Comparison of ENCODE assay signal across 8 cellular contexts in genomic region chr15:84734794-84735479, GRCh38. TPM values are rescaled to one million over a fixed set of nuclear protein-coding genes. Genes with fewer than 3 reads are reported as not detected.
DNase-seq lines count a peak whose midpoint lies in the region; ATAC-seq and TF ChIP-seq lines count a peak whose summit lies in the region.

No MANE protein-coding gene starts in this region.

- POLR2A ChIA-PET in activated CD4-positive, alpha-beta memory T cell treated with anti-CD3 and anti-CD28 coated beads for 36 hours (lab: Charles Lee) = interaction anchor here (0.6 to 4.5 kb wide), 14 partner anchors 10 to 130 kb away, joined by 3 to 58 read pairs (median 6); partner anchors contain the start of genes SEC11A, WDR73 and ZNF592

- H3K9me3 Mint-ChIP-seq in activated CD4-positive, alpha-beta memory T cell treated with anti-CD3 and anti-CD28 coated beads for 36 hours = no peaks in the 10 kb centered on the region

- no peaks in the 10 kb centered on the region for H3K27me3 ChIP-seq in neutrophil
- no peaks in the 10 kb centered on the region for H3K27me3 ChIP-seq in ovary

- no peaks in the 10 kb centered on the region for H3K36me3 ChIP-seq in neutrophil
- H3K36me3 ChIP-seq in ovary = no peaks in the 10 kb centered on the region

- intact Hi-C loops in activated CD4-positive, alpha-beta memory T cell treated with anti-CD3 and anti-CD28 coated beads for 36 hours (cut with micrococcal nuclease) = loop anchor here (1.0 to 5.0 kb wide), 3 partner anchors 19 to 847 kb away; partner anchors contain the start of gene SEC11A
- intact Hi-C loops in ovary (cut with DNase I) = no loop called here

- H3K4me3 Mint-ChIP-seq in activated CD4-positive, alpha-beta memory T cell treated with anti-CD3 and anti-CD28 coated beads for 36 hours = peak overlapping the region; percentile 67

- DNase-seq in NCI-H1436 (lab: John Stamatoyannopoulos, UW) (peak; percentile 66), NCI-H1436 treated with DMSO at 0.1 percent for 48 hours (lab: John Stamatoyannopoulos, UW) (no peak), NCI-H510A treated with DMSO at 0.1 percent for 48 hours (lab: John Stamatoyannopoulos, UW) (peak; percentile 44), epithelial cell of proximal tubule (ENCODE audit: low read depth) (peak; percentile 74), ovary (no peak)
- peak; percentile 86 for DNase-seq in activated CD4-positive, alpha-beta memory T cell treated with anti-CD3 and anti-CD28 coated beads for 36 hours

- no peak for TF ChIP-seq EP300 in ovary (IDR thresholded peaks at IDR 0.05)

- CTCF ChIA-PET in activated CD4-positive, alpha-beta memory T cell treated with anti-CD3 and anti-CD28 coated beads for 36 hours (lab: Charles Lee) = interaction anchor here (0.8 to 3.9 kb wide), 17 partner anchors 8 to 164 kb away, joined by 3 to 28 read pairs (median 5); partner anchors contain the start of genes SEC11A, WDR73 and ZSCAN2

- WGBS in ovary, 3 donors = 54 to 63% (median 57%) methylated on average over 7 of the region's 7 CpGs

- peak overlapping the region; percentile 37 for H3K4me3 ChIP-seq in epithelial cell of proximal tubule (ENCODE audit: low read depth, low read length)
- H3K4me3 ChIP-seq in neutrophil (ENCODE audit: low read depth in 1 of 2, low read length in 1 of 2) = peak overlapping the region; percentile 41 to 51
- H3K4me3 ChIP-seq in ovary = no peak overlapping the region

- H3K27ac ChIP-seq in neutrophil (peak overlapping the region; percentile 99), ovary (no peak overlapping the region)

- peaks cover 59 to 66% of the 10 kb centered on the region in 2 experiments for H3K4me1 ChIP-seq in neutrophil (ENCODE audit: control insufficient read depth in 1 of 2, insufficient read depth in 1 of 2, low read depth in 1 of 2, low read length in 1 of 2)
- H3K4me1 ChIP-seq in ovary (ENCODE audit: insufficient read depth) = no peaks in the 10 kb centered on the region

- H3K36me3 Mint-ChIP-seq in activated CD4-positive, alpha-beta memory T cell treated with anti-CD3 and anti-CD28 coated beads for 36 hours = no peaks in the 10 kb centered on the region

- peak overlapping the region; percentile 96 for H3K27ac Mint-ChIP-seq in activated CD4-positive, alpha-beta memory T cell treated with anti-CD3 and anti-CD28 coated beads for 36 hours

- TF ChIP-seq CTCF in epithelial cell of proximal tubule (conservative IDR thresholded peaks at IDR 0.05; ENCODE audit: low read depth, low read length) (no peak), neutrophil (IDR thresholded peaks at IDR 0.05) (no peak), ovary (IDR thresholded peaks at IDR 0.05) (no peak)

- H3K9me3 ChIP-seq in neutrophil (no peaks in the 10 kb centered on the region), ovary (no peaks in the 10 kb centered on the region)

- peaks cover 61% of the 10 kb centered on the region for H3K4me1 Mint-ChIP-seq in activated CD4-positive, alpha-beta memory T cell treated with anti-CD3 and anti-CD28 coated beads for 36 hours (ENCODE audit: low read depth)

- no peak for TF ChIP-seq POLR2A in ovary (IDR thresholded peaks at IDR 0.05)

- no peaks in the 10 kb centered on the region for H3K27me3 Mint-ChIP-seq in activated CD4-positive, alpha-beta memory T cell treated with anti-CD3 and anti-CD28 coated beads for 36 hours

- ATAC-seq in HG02973 (IDR thresholded peaks at IDR 0.05; ENCODE audit: unreplicated experiment) = peak; percentile 56

RNA-seq across cellular contexts. Expression of gene ZNF592, which starts 13.5 kb away (rescaled TPM):
- 10 to 100 TPM; 23.8 to 24.3 TPM for total RNA-seq in activated CD4-positive, alpha-beta memory T cell treated with anti-CD3 and anti-CD28 coated beads for 36 hours
- total RNA-seq in epithelial cell of proximal tubule (8.2 and 8.6 TPM in 2 replicates), ovary (10 to 100 TPM; 10.9 to 37.3 (median 28.5) TPM)
- polyA plus RNA-seq in ovary = 10 to 100 TPM; 12.1 to 14.1 TPM

RNA-seq across cellular contexts. Expression of gene SEC11A, which starts 19.0 kb away (rescaled TPM):
- total RNA-seq in activated CD4-positive, alpha-beta memory T cell treated with anti-CD3 and anti-CD28 coated beads for 36 hours = 100 to 1,000 TPM; 132 to 136 TPM
- 192 and 236 TPM in 2 replicates for total RNA-seq in epithelial cell of proximal tubule
- total RNA-seq in ovary = 100 to 1,000 TPM; 118 to 187 (median 146) TPM
- 100 to 1,000 TPM; 227 to 237 TPM for polyA plus RNA-seq in ovary

Comparison
In these comparisons a context has a peak if more than half of its experiments do, and no peak if none do; other contexts are left out.
1. DNase-seq: peak in NCI-H1436 (single experiment), NCI-H510A treated with DMSO at 0.1 percent for 48 hours (single experiment), activated CD4-positive, alpha-beta memory T cell treated with anti-CD3 and anti-CD28 coated beads for 36 hours (single experiment) and epithelial cell of proximal tubule (single experiment); none in NCI-H1436 treated with DMSO at 0.1 percent for 48 hours (single experiment) and ovary (0 of 5).